Comparison of ENCODE assay signal across 8 cellular contexts in the genomic region with DNA sequence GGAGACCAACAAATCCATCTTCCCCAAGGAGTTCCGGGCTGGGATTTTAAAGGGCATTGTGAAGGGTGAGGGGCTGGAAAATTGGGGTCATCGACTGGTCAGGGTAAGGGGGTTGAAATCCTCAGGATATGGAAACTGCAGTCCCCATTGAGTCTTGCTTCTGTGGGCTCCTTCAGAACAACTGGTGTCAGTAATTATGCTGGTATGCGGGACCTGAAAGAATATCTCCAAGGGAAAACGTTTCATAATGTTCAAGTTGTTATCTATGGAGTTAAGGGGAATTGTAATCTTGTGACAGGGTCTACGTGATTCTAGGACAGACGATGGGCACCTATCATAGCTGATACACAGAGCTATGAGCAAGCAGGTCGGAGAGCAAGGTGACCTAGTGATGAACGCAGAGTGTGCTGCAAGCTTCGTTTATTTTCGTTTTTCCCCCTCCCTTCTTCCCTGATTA. TPM values are rescaled to one million over a fixed set of nuclear protein-coding genes. Genes with fewer than 3 reads are reported as not detected.
DNase-seq lines count a peak whose midpoint lies in the region; ATAC-seq and TF ChIP-seq lines count a peak whose summit lies in the region.

No MANE protein-coding gene starts in this region.

- ATAC-seq in GM19328 (IDR thresholded peaks at IDR 0.05; ENCODE audit: unreplicated experiment) (peak; percentile 33), HG03460 (IDR thresholded peaks at IDR 0.05; ENCODE audit: unreplicated experiment) (peak; percentile 29), body of pancreas (no peak)

- H3K27ac ChIP-seq in 22Rv1 (peak overlapping the region; percentile 82), body of pancreas (peak overlapping the region; percentile 48 to 82 (median 74)), mesodermal cell (ENCODE audit: low read depth, low read length, severe bottlenecking) (peak overlapping the region; percentile 45)

- TF ChIP-seq CTCF in 22Rv1 (IDR thresholded peaks at IDR 0.05) (no peak), body of pancreas (IDR thresholded peaks at IDR 0.05) (no peak)

- intact Hi-C loops in body of pancreas (cut with DNase I): no loop called here

- no peak for TF ChIP-seq POLR2A in body of pancreas (IDR thresholded peaks at IDR 0.05)

- H3K4me1 ChIP-seq in body of pancreas (peaks cover 17% of the 10 kb centered on the region), mesodermal cell (ENCODE audit: control insufficient read depth, insufficient read depth, low read length, poor library complexity, severe bottlenecking) (peaks cover 9% of the 10 kb centered on the region)

- H3K9me3 ChIP-seq in body of pancreas: no peaks in the 10 kb centered on the region
- no peaks in the 10 kb centered on the region for H3K9me3 ChIP-seq in mesodermal cell (ENCODE audit: control insufficient read depth, low read length)

- H3K36me3 ChIP-seq in body of pancreas (replicated peaks in 1 of 2; ENCODE audit: insufficient read depth in 1 of 2, low read depth in 2 of 2) (peaks cover 6% of the 10 kb centered on the region in 2 donors), mesodermal cell (ENCODE audit: control insufficient read depth, insufficient read depth, low read length) (peaks cover 25% of the 10 kb centered on the region)

- no peak overlapping the region for H3K4me3 ChIP-seq in body of pancreas
- peak overlapping the region; percentile 89 for H3K4me3 ChIP-seq in mesodermal cell (ENCODE audit: extremely low read depth, insufficient read depth, low read length, poor library complexity, severe bottlenecking)

- WGBS in body of pancreas, 2 donors: 13 to 14% methylated on average over 10 of the region's 10 CpGs
- 54 to 67% methylated on average over 7 to 8 of the region's 10 CpGs for WGBS in mesodermal cell (ENCODE audit: insufficient coverage in 2 of 2), 2 experiments

- H3K27me3 ChIP-seq in body of pancreas: no peaks in the 10 kb centered on the region

- DNase-seq in body of pancreas: no peak
- DNase-seq in germinal center (ENCODE audit: low spot score): no peak
- no peak for DNase-seq in amniotic stem cell (lab: John Stamatoyannopoulos, UW)
- DNase-seq in occipital lobe (lab: John Stamatoyannopoulos, UW): no peak

RNA-seq across cellular contexts. Expression of a gene that starts 0.5 kb away (rescaled TPM):
- total RNA-seq in body of pancreas (10 to 100 TPM; 18.7 to 41.2 TPM), occipital lobe (27.1 TPM)
- 53.0 TPM for polyA plus RNA-seq in mesodermal cell (2013, experiment 1 of 2)
- 40.8 TPM for polyA plus RNA-seq in mesodermal cell (2013, experiment 2 of 2)

RNA-seq across cellular contexts. Expression of a gene that starts 36.6 kb away (rescaled TPM):
- total RNA-seq in body of pancreas: 100 to 1,000 TPM in 1 of 2 donors, 10 to 100 TPM in 1; 54.2 to 118 TPM
- polyA plus RNA-seq in mesodermal cell (2013, experiment 1 of 2): 52.5 TPM
- polyA plus RNA-seq in mesodermal cell (2013, experiment 2 of 2): 42.9 TPM
- total RNA-seq in occipital lobe: 59.0 TPM
